In the genomic region with DNA sequence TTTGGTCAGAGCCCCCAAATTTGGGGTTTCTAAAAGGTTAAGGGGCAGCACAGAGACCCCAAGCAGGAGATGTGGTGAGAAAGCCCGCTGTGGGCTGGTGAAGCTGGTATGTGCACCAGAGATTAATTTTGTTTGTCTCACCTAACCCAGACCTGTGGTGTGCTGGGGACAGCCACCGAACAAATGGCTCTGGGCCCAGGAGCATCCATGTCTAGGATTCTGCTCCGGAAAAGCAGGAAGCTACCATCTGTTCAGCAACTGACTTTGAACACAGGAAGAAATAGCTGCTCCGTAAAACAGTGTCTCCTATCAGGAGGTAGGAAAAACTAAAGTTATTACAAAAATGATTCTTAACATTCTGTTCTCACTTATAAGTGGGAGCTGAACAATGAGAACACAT, we compare ENCODE assay signal across 2 cellular contexts.
TF ChIP-seq lines count a peak whose summit lies in the region.

No MANE protein-coding gene starts in this region.

TF ChIP-seq in GM23338, 12 proteins besides CTCF, POLR2A, EP300 and RAD21:
- TF ChIP-seq, protein P1, sequence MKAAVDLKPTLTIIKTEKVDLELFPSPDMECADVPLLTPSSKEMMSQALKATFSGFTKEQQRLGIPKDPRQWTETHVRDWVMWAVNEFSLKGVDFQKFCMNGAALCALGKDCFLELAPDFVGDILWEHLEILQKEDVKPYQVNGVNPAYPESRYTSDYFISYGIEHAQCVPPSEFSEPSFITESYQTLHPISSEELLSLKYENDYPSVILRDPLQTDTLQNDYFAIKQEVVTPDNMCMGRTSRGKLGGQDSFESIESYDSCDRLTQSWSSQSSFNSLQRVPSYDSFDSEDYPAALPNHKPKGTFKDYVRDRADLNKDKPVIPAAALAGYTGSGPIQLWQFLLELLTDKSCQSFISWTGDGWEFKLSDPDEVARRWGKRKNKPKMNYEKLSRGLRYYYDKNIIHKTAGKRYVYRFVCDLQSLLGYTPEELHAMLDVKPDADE (IDR thresholded peaks at IDR 0.05), result no peak
- TF ChIP-seq, protein P2, sequence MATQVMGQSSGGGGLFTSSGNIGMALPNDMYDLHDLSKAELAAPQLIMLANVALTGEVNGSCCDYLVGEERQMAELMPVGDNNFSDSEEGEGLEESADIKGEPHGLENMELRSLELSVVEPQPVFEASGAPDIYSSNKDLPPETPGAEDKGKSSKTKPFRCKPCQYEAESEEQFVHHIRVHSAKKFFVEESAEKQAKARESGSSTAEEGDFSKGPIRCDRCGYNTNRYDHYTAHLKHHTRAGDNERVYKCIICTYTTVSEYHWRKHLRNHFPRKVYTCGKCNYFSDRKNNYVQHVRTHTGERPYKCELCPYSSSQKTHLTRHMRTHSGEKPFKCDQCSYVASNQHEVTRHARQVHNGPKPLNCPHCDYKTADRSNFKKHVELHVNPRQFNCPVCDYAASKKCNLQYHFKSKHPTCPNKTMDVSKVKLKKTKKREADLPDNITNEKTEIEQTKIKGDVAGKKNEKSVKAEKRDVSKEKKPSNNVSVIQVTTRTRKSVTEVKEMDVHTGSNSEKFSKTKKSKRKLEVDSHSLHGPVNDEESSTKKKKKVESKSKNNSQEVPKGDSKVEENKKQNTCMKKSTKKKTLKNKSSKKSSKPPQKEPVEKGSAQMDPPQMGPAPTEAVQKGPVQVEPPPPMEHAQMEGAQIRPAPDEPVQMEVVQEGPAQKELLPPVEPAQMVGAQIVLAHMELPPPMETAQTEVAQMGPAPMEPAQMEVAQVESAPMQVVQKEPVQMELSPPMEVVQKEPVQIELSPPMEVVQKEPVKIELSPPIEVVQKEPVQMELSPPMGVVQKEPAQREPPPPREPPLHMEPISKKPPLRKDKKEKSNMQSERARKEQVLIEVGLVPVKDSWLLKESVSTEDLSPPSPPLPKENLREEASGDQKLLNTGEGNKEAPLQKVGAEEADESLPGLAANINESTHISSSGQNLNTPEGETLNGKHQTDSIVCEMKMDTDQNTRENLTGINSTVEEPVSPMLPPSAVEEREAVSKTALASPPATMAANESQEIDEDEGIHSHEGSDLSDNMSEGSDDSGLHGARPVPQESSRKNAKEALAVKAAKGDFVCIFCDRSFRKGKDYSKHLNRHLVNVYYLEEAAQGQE (IDR thresholded peaks at IDR 0.05; ENCODE audit: unreplicated experiment), result no peak
- TF ChIP-seq ZNF331 (CRISPR knock-in tag; IDR thresholded peaks at IDR 0.05; ENCODE audit: low read depth) (no peak), CREB1 (CRISPR knock-in tag; IDR thresholded peaks at IDR 0.05; ENCODE audit: low read depth) (no peak), NANOG (IDR thresholded peaks at IDR 0.05; ENCODE audit: borderline replicate concordance) (no peak), EZH2 (IDR thresholded peaks at IDR 0.05; ENCODE audit: low read depth, unreplicated experiment) (no peak)

TF ChIP-seq in H1, 55 proteins besides CTCF, POLR2A, EP300 and RAD21:
- TF ChIP-seq CHD1 (IDR thresholded peaks at IDR 0.05; ENCODE audit: low read depth, low read length) (no peak), CEBPB (IDR thresholded peaks at IDR 0.05; ENCODE audit: low read depth, low read length) (no peak), SIN3A (conservative IDR thresholded peaks at IDR 0.05 in 1 of 2, IDR thresholded peaks at IDR 0.05 in 1 of 2; ENCODE audit: low read depth in 1 of 2, low read length in 2 of 2) (no peak), GTF2F1 (IDR thresholded peaks at IDR 0.05; ENCODE audit: borderline replicate concordance, low read depth, low read length) (no peak), TEAD4 (IDR thresholded peaks at IDR 0.05; ENCODE audit: low read depth, low read length) (no peak), CBX5 (IDR thresholded peaks at IDR 0.05; ENCODE audit: low read depth, low read length) (no peak), SAP30 (IDR thresholded peaks at IDR 0.05; ENCODE audit: insufficient read depth, insufficient replicate concordance, low read length) (no peak)
- TF ChIP-seq, protein P3, sequence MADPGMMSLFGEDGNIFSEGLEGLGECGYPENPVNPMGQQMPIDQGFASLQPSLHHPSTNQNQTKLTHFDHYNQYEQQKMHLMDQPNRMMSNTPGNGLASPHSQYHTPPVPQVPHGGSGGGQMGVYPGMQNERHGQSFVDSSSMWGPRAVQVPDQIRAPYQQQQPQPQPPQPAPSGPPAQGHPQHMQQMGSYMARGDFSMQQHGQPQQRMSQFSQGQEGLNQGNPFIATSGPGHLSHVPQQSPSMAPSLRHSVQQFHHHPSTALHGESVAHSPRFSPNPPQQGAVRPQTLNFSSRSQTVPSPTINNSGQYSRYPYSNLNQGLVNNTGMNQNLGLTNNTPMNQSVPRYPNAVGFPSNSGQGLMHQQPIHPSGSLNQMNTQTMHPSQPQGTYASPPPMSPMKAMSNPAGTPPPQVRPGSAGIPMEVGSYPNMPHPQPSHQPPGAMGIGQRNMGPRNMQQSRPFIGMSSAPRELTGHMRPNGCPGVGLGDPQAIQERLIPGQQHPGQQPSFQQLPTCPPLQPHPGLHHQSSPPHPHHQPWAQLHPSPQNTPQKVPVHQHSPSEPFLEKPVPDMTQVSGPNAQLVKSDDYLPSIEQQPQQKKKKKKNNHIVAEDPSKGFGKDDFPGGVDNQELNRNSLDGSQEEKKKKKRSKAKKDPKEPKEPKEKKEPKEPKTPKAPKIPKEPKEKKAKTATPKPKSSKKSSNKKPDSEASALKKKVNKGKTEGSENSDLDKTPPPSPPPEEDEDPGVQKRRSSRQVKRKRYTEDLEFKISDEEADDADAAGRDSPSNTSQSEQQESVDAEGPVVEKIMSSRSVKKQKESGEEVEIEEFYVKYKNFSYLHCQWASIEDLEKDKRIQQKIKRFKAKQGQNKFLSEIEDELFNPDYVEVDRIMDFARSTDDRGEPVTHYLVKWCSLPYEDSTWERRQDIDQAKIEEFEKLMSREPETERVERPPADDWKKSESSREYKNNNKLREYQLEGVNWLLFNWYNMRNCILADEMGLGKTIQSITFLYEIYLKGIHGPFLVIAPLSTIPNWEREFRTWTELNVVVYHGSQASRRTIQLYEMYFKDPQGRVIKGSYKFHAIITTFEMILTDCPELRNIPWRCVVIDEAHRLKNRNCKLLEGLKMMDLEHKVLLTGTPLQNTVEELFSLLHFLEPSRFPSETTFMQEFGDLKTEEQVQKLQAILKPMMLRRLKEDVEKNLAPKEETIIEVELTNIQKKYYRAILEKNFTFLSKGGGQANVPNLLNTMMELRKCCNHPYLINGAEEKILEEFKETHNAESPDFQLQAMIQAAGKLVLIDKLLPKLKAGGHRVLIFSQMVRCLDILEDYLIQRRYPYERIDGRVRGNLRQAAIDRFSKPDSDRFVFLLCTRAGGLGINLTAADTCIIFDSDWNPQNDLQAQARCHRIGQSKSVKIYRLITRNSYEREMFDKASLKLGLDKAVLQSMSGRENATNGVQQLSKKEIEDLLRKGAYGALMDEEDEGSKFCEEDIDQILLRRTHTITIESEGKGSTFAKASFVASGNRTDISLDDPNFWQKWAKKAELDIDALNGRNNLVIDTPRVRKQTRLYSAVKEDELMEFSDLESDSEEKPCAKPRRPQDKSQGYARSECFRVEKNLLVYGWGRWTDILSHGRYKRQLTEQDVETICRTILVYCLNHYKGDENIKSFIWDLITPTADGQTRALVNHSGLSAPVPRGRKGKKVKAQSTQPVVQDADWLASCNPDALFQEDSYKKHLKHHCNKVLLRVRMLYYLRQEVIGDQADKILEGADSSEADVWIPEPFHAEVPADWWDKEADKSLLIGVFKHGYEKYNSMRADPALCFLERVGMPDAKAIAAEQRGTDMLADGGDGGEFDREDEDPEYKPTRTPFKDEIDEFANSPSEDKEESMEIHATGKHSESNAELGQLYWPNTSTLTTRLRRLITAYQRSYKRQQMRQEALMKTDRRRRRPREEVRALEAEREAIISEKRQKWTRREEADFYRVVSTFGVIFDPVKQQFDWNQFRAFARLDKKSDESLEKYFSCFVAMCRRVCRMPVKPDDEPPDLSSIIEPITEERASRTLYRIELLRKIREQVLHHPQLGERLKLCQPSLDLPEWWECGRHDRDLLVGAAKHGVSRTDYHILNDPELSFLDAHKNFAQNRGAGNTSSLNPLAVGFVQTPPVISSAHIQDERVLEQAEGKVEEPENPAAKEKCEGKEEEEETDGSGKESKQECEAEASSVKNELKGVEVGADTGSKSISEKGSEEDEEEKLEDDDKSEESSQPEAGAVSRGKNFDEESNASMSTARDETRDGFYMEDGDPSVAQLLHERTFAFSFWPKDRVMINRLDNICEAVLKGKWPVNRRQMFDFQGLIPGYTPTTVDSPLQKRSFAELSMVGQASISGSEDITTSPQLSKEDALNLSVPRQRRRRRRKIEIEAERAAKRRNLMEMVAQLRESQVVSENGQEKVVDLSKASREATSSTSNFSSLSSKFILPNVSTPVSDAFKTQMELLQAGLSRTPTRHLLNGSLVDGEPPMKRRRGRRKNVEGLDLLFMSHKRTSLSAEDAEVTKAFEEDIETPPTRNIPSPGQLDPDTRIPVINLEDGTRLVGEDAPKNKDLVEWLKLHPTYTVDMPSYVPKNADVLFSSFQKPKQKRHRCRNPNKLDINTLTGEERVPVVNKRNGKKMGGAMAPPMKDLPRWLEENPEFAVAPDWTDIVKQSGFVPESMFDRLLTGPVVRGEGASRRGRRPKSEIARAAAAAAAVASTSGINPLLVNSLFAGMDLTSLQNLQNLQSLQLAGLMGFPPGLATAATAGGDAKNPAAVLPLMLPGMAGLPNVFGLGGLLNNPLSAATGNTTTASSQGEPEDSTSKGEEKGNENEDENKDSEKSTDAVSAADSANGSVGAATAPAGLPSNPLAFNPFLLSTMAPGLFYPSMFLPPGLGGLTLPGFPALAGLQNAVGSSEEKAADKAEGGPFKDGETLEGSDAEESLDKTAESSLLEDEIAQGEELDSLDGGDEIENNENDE (IDR thresholded peaks at IDR 0.05; ENCODE audit: insufficient replicate concordance, low read length), result no peak
TF ChIP-seq in H1: peak in this region for 0.
